ENCODE assay signal across 9 cellular contexts in genomic region chr14:97878727-97879126, GRCh38.
DNase-seq lines count a peak whose midpoint lies in the region; ATAC-seq and TF ChIP-seq lines count a peak whose summit lies in the region.
"Had no signal": no experiment of that assay in that cellular context is flagged by ENCODE, and none has a peak within 500 bp of the region (broad histone marks: within the 10 kb centered on the region; RNA-seq: fewer than 3 reads in every experiment).

No MANE protein-coding gene starts in this region.

- intact Hi-C loops in psoas muscle (cut with DNase I) = no loop called here

- no peaks in the 10 kb centered on the region for H3K4me1 Mint-ChIP-seq in endodermal cell

- no peaks in the 10 kb centered on the region for H3K9me2 ChIP-seq in Karpas-422 (replicated peaks; ENCODE audit: insufficient read depth, low read length)

- H3K9me3 Mint-ChIP-seq in endodermal cell = no peaks in the 10 kb centered on the region
- H3K9me3 Mint-ChIP-seq: neural crest cell had no signal

- H3K4me3 ChIP-seq in DND-41 (ENCODE audit: low read depth in 1 of 2, low read length in 2 of 2) (no peak overlapping the region; a peak in 1 of 4 replicates), fibroblast of mammary gland (ENCODE audit: control insufficient read depth, low read depth, low read length) (no peak overlapping the region), psoas muscle (no peak overlapping the region), Karpas-422 (ENCODE audit: low read length) (no peak overlapping the region), endodermal cell (ENCODE audit: low read length) (no peak overlapping the region)

- ATAC-seq in DND-41 (ENCODE audit: insufficient read depth, low read depth) (peak; percentile 93), psoas muscle (peak in 3 of 4 donors; percentile 57 to 66 (median 59))

- peaks cover 15% of the 10 kb centered on the region for H3K4me1 ChIP-seq in DND-41 (ENCODE audit: insufficient read depth, low read length)
- H3K4me1 ChIP-seq in psoas muscle = no peaks in the 10 kb centered on the region
- H3K4me1 ChIP-seq in Karpas-422 (ENCODE audit: low read length) = no peaks in the 10 kb centered on the region
- no peaks in the 10 kb centered on the region for H3K4me1 ChIP-seq in endodermal cell (ENCODE audit: control insufficient read depth, insufficient read depth, low read length)

- no peak overlapping the region for H3K4me2 ChIP-seq in DND-41 (ENCODE audit: insufficient read depth, low read length)
- no peak overlapping the region for H3K4me2 ChIP-seq in Karpas-422 (ENCODE audit: low read depth, low read length, poor library complexity, severe bottlenecking)

- H3K79me2 ChIP-seq in DND-41 (ENCODE audit: insufficient read depth, low read length) (no peaks in the 10 kb centered on the region), Karpas-422 (ENCODE audit: low read length) (no peaks in the 10 kb centered on the region)

- H3K9ac ChIP-seq in DND-41 (ENCODE audit: low read depth, low read length) = peak overlapping the region; percentile 23
- H3K9ac ChIP-seq in Karpas-422 (ENCODE audit: low read length) = no peak overlapping the region
- no peak overlapping the region for H3K9ac ChIP-seq in endodermal cell (ENCODE audit: extremely low read depth, low read length, poor library complexity, severe bottlenecking)

- WGBS in psoas muscle, 3 donors = 15 to 35% (median 19%) methylated on average over 5 of the region's 5 CpGs
- 91 to 92% methylated on average over 5 of the region's 5 CpGs for WGBS in endodermal cell (ENCODE audit: insufficient coverage in 1 of 2, insufficient read length in 1 of 2), 2 experiments

- H3K27ac Mint-ChIP-seq in endodermal cell = no peak overlapping the region

- no peaks in the 10 kb centered on the region for H4K20me1 ChIP-seq in DND-41 (ENCODE audit: insufficient read depth, low read length)
- no peaks in the 10 kb centered on the region for H4K20me1 ChIP-seq in Karpas-422 (ENCODE audit: insufficient read depth, low read depth, low read length)

- DNase-seq in DND-41 (peak; percentile 72), fibroblast of mammary gland (ENCODE audit: low read depth) (peak; percentile 49), psoas muscle (no peak), Karpas-422 (no peak), NCI-H446 treated with DMSO at 0.1 percent for 48 hours (lab: John Stamatoyannopoulos, UW) (no peak), NCI-H345 (lab: John Stamatoyannopoulos, UW) (no peak), endodermal cell (no peak)
- peak; percentile 10 to 12 for DNase-seq in activated CD4-positive, alpha-beta T cell treated with anti-CD3 and anti-CD28 coated beads, Interleukin-2, amount 50 U/mL, for 4 hours

- H2AFZ ChIP-seq in DND-41 (ENCODE audit: low read depth, low read length) (peak overlapping the region; percentile 81), Karpas-422 (ENCODE audit: low read length) (no peak overlapping the region)

- TF ChIP-seq CTCF in DND-41 (IDR thresholded peaks at IDR 0.05; ENCODE audit: borderline replicate concordance, extremely low read depth, low read length, poor library complexity, severe bottlenecking) = no peak
- no peak for TF ChIP-seq CTCF in fibroblast of mammary gland (conservative IDR thresholded peaks at IDR 0.05; ENCODE audit: control insufficient read depth, insufficient read depth, low read depth, low read length)
- no peak for TF ChIP-seq CTCF in psoas muscle (IDR thresholded peaks at IDR 0.05)
- TF ChIP-seq CTCF in endodermal cell (conservative IDR thresholded peaks at IDR 0.05) = no peak

- H3K27ac ChIP-seq in DND-41 (ENCODE audit: low read length) (peak overlapping the region; percentile 79), psoas muscle (no peak overlapping the region), Karpas-422 (ENCODE audit: low read length) (no peak overlapping the region), endodermal cell (ENCODE audit: low read depth, low read length) (no peak overlapping the region)

- no peaks in the 10 kb centered on the region for H3K36me3 Mint-ChIP-seq in endodermal cell (ENCODE audit: low read depth)

- no peaks in the 10 kb centered on the region for H3K9me3 ChIP-seq in DND-41 (ENCODE audit: insufficient read depth, low read length, severe bottlenecking)
- no peaks in the 10 kb centered on the region for H3K9me3 ChIP-seq in psoas muscle
- H3K9me3 ChIP-seq in Karpas-422 (ENCODE audit: low read length) = no peaks in the 10 kb centered on the region; the same call in 1 of the 2 replicates
- no peaks in the 10 kb centered on the region for H3K9me3 ChIP-seq in endodermal cell (ENCODE audit: control insufficient read depth, low read length)

- no peaks in the 10 kb centered on the region for H3K36me3 ChIP-seq in DND-41 (ENCODE audit: insufficient read depth, low read length)
- H3K36me3 ChIP-seq in psoas muscle (ENCODE audit: insufficient read depth in 1 of 2, low read depth in 1 of 2) = no peaks in the 10 kb centered on the region
- no peaks in the 10 kb centered on the region for H3K36me3 ChIP-seq in Karpas-422 (ENCODE audit: insufficient read depth, low read length)
- H3K36me3 ChIP-seq in endodermal cell (ENCODE audit: control insufficient read depth, insufficient read depth, low read length) = no peaks in the 10 kb centered on the region

- no peak overlapping the region for H3K4me3 Mint-ChIP-seq in endodermal cell
- H3K4me3 Mint-ChIP-seq: neural crest cell had no signal

- H3K27me3 ChIP-seq in DND-41 (ENCODE audit: insufficient read depth, low read length, poor library complexity) = no peaks in the 10 kb centered on the region
- no peaks in the 10 kb centered on the region for H3K27me3 ChIP-seq in psoas muscle (ENCODE audit: insufficient read depth in 3 of 3, low read length in 2 of 3)
- H3K27me3 ChIP-seq in Karpas-422 (ENCODE audit: low read length) = no peaks in the 10 kb centered on the region
- H3K27me3 ChIP-seq in endodermal cell (ENCODE audit: control insufficient read depth, insufficient read depth, low read length, poor library complexity, severe bottlenecking) = no peaks in the 10 kb centered on the region

- no peaks in the 10 kb centered on the region for H3K27me3 Mint-ChIP-seq in endodermal cell (ENCODE audit: insufficient read depth)

Comparison
In these comparisons a context has a peak if more than half of its experiments do, and no peak if none do; other contexts are left out.
1. DNase-seq: peak in DND-41 (single experiment), activated CD4-positive, alpha-beta T cell treated with anti-CD3 and anti-CD28 coated beads, Interleukin-2, amount 50 U/mL, for 4 hours (2 of 2) and fibroblast of mammary gland (single experiment); none in psoas muscle (0 of 2), Karpas-422 (single experiment), NCI-H446 treated with DMSO at 0.1 percent for 48 hours (single experiment), NCI-H345 (single experiment) and endodermal cell (single experiment).